Comparison of ENCODE assay signal across 21 cellular contexts in genomic region chr1:165047985-165048384, GRCh38.
DNase-seq lines count a peak whose midpoint lies in the region; ATAC-seq and TF ChIP-seq lines count a peak whose summit lies in the region.
"Had no signal": no experiment of that assay in that cellular context is flagged by ENCODE, and none has a peak within 500 bp of the region (broad histone marks: within the 10 kb centered on the region; RNA-seq: fewer than 3 reads in every experiment).

No MANE protein-coding gene starts in this region.

- no peaks in the 10 kb centered on the region for H3K9me3 Mint-ChIP-seq in GM23338
- peaks cover 6% of the 10 kb centered on the region; the same call in 1 of the 2 replicates for H3K9me3 Mint-ChIP-seq in WTC11
- H3K9me3 Mint-ChIP-seq: H9 had no signal

- peaks cover 8% of the 10 kb centered on the region for H3K27me3 Mint-ChIP-seq in GM23338 (ENCODE audit: insufficient read depth, low read depth, poor library complexity)
- H3K27me3 Mint-ChIP-seq in WTC11 (ENCODE audit: low read depth): no peaks in the 10 kb centered on the region; the same call in 1 of the 2 replicates

- POLR2A ChIA-PET in WTC11 (lab: Charles Lee): no interaction called here

- no peaks in the 10 kb centered on the region for H3F3A ChIP-seq in GM23338 (replicated peaks; ENCODE audit: low read depth)

- H2BK15ac ChIP-seq in neuronal stem cell (ENCODE audit: low read length): no peak overlapping the region

- H3K27me3 ChIP-seq in GM23338 (ENCODE audit: insufficient read depth): no peaks in the 10 kb centered on the region
- no peaks in the 10 kb centered on the region for H3K27me3 ChIP-seq in neuronal stem cell (ENCODE audit: control insufficient read depth in 3 of 3, insufficient read depth in 3 of 3, low read depth in 1 of 3, low read length in 3 of 3)
- H3K27me3 ChIP-seq in HAP-1 (ENCODE audit: low read depth): no peaks in the 10 kb centered on the region
- peaks cover 0 to 3% (median 0%) of the 10 kb centered on the region in 7 donors for H3K27me3 ChIP-seq in heart right ventricle
- H3K27me3 ChIP-seq: BE2C, Peyer's patch had no signal

- H3K4ac ChIP-seq in neuronal stem cell (ENCODE audit: low read length): no peak overlapping the region

- DNase-seq in GM23338 (ENCODE audit: low spot score) (peak; percentile 22), WTC11 (ENCODE audit: low spot score) (no peak), globus pallidus (ENCODE audit: low spot score) (peak; percentile 46), neuronal stem cell (ENCODE audit: low spot score) (no peak), DMS53 treated with DMSO at 0.1 percent for 48 hours (lab: John Stamatoyannopoulos, UW; ENCODE audit: unreplicated experiment) (no peak), HK-2 (ENCODE audit: unreplicated experiment) (no peak), HAP-1 (ENCODE audit: low spot score in 2 of 2) (no peak), heart right ventricle (no peak)
- DNase-seq: BE2C; Caco-2; CD4-positive, CD25-positive, alpha-beta regulatory T cell; H9; Karpas-422; NCI-H1048; NCI-H1436; NCI-H2029; NCI-H2171 treated with DMSO at 0.1 percent for 48 hours; NK-92 treated with Interleukin-12 subunit alpha and Interleukin-12 subunit beta, amount 100 ng/mL, for 24 hours; Peyer's patch had no signal

- no peaks in the 10 kb centered on the region for H3K79me1 ChIP-seq in neuronal stem cell (ENCODE audit: low read depth, low read length)

- no peaks in the 10 kb centered on the region for H3K79me2 ChIP-seq in GM23338 (replicated peaks; ENCODE audit: insufficient read depth)

- TF ChIP-seq CTCF in GM23338 (conservative IDR thresholded peaks at IDR 0.05; ENCODE audit: low read depth in 2 of 2): no peak
- TF ChIP-seq CTCF in WTC11 (IDR thresholded peaks at IDR 0.05): no peak
- TF ChIP-seq CTCF in heart right ventricle (IDR thresholded peaks at IDR 0.05): no peak

- no peak overlapping the region for H3K18ac ChIP-seq in neuronal stem cell (ENCODE audit: low read length)

- no peaks in the 10 kb centered on the region for H3K36me3 ChIP-seq in GM23338 (ENCODE audit: insufficient read depth)
- no peaks in the 10 kb centered on the region for H3K36me3 ChIP-seq in neuronal stem cell (replicated peaks in 1 of 2; ENCODE audit: control insufficient read depth in 2 of 2, insufficient read depth in 2 of 2, low read length in 2 of 2)
- H3K36me3 ChIP-seq in HAP-1 (replicated peaks): no peaks in the 10 kb centered on the region
- H3K36me3 ChIP-seq in heart right ventricle: no peaks in the 10 kb centered on the region
- H3K36me3 ChIP-seq: BE2C, Peyer's patch had no signal

- no peak overlapping the region for H3K27ac ChIP-seq in GM23338 (ENCODE audit: low read depth)
- no peak overlapping the region for H3K27ac ChIP-seq in neuronal stem cell (replicated peaks; ENCODE audit: low read length)
- H3K27ac ChIP-seq in heart right ventricle: no peak overlapping the region
- H3K27ac ChIP-seq: HL-60, Peyer's patch had no signal

- no peak overlapping the region for H4K8ac ChIP-seq in neuronal stem cell (ENCODE audit: low read depth, low read length)

- H2BK120ac ChIP-seq in neuronal stem cell (ENCODE audit: low read depth, low read length): no peak overlapping the region

- H3K27ac Mint-ChIP-seq in GM23338 (no peak overlapping the region), WTC11 (no peak overlapping the region)
- H3K27ac Mint-ChIP-seq: CD4-positive, CD25-positive, alpha-beta regulatory T cell; IgD-negative memory B cell had no signal

- H3K9me3 ChIP-seq in neuronal stem cell (replicated peaks in 1 of 2; ENCODE audit: control insufficient read depth in 2 of 2, insufficient read depth in 1 of 2, low read depth in 1 of 2, low read length in 2 of 2): no peaks in the 10 kb centered on the region
- no peaks in the 10 kb centered on the region for H3K9me3 ChIP-seq in HAP-1
- no peaks in the 10 kb centered on the region for H3K9me3 ChIP-seq in heart right ventricle
- H3K9me3 ChIP-seq: BE2C, Caco-2, Peyer's patch had no signal

- no peak overlapping the region for H4K91ac ChIP-seq in neuronal stem cell (ENCODE audit: low read depth, low read length, poor library complexity)

- peak overlapping the region; percentile 97 for H2AFZ ChIP-seq in GM23338
- H2AFZ ChIP-seq in neuronal stem cell (ENCODE audit: low read length): peak overlapping the region; percentile 90

- H3K4me1 ChIP-seq in GM23338 (ENCODE audit: insufficient read depth) (peaks cover 12% of the 10 kb centered on the region), neuronal stem cell (ENCODE audit: control insufficient read depth in 2 of 2, insufficient read depth in 1 of 2, low read depth in 1 of 2, low read length in 2 of 2) (peaks cover 13 to 15% of the 10 kb centered on the region in 2 donors), HAP-1 (peaks cover 21% of the 10 kb centered on the region), heart right ventricle (no peaks in the 10 kb centered on the region)
- H3K4me1 ChIP-seq: BE2C, Caco-2, Peyer's patch had no signal

- ATAC-seq in GM23338 (peak; percentile 78), WTC11 (peak; percentile 75), heart right ventricle (no peak)

- H3K9ac ChIP-seq in neuronal stem cell (ENCODE audit: low read depth, low read length, poor library complexity): no peak overlapping the region

- H3K4me3 Mint-ChIP-seq in GM23338 (no peak overlapping the region), WTC11 (no peak overlapping the region)
- H3K4me3 Mint-ChIP-seq: CD4-positive, CD25-positive, alpha-beta regulatory T cell; IgD-negative memory B cell had no signal

- H3K4me3 ChIP-seq in GM23338: no peak overlapping the region
- peak overlapping the region in 1 of 2 donors; percentile 21 for H3K4me3 ChIP-seq in neuronal stem cell (ENCODE audit: low read length in 2 of 2)
- H3K4me3 ChIP-seq in HAP-1: no peak overlapping the region
- H3K4me3 ChIP-seq in heart right ventricle: no peak overlapping the region
- H3K4me3 ChIP-seq: Peyer's patch had no signal

- no peak overlapping the region for H3K14ac ChIP-seq in neuronal stem cell (ENCODE audit: low read length)

- CTCF ChIA-PET in WTC11 (lab: Charles Lee): no interaction called here

- WGBS in neuronal stem cell (ENCODE audit: extremely low coverage in 2 of 2, insufficient read length in 2 of 2, insufficient replicate concordance in 1 of 2), 2 donors: no CpG with 5 or more reads among the region's 10 CpGs
- WGBS in heart right ventricle, 2 donors: 42 to 57% methylated on average over 10 of the region's 10 CpGs

- peaks cover 13% of the 10 kb centered on the region; the same call in 1 of the 2 replicates for H3K9me2 ChIP-seq in GM23338 (ENCODE audit: insufficient read depth)

- H3K23ac ChIP-seq in neuronal stem cell (ENCODE audit: low read depth, low read length, poor library complexity): no peak overlapping the region

- H3K4me1 Mint-ChIP-seq in GM23338 (peaks cover 23% of the 10 kb centered on the region), WTC11 (peaks cover 30% of the 10 kb centered on the region)
- H3K4me1 Mint-ChIP-seq: CD4-positive, CD25-positive, alpha-beta regulatory T cell had no signal

- H2BK12ac ChIP-seq in neuronal stem cell (ENCODE audit: low read length): no peak overlapping the region

- no peak overlapping the region for H2AK5ac ChIP-seq in neuronal stem cell (ENCODE audit: low read depth, low read length)

- no peaks in the 10 kb centered on the region for H4K20me1 ChIP-seq in GM23338 (replicated peaks; ENCODE audit: insufficient read depth)

- no peaks in the 10 kb centered on the region for H3K36me3 Mint-ChIP-seq in GM23338 (ENCODE audit: low read depth)
- H3K36me3 Mint-ChIP-seq in WTC11: no peaks in the 10 kb centered on the region
- H3K36me3 Mint-ChIP-seq: CD4-positive, CD25-positive, alpha-beta regulatory T cell; IgD-negative memory B cell had no signal

- H3K4me2 ChIP-seq in GM23338 (peak overlapping the region; percentile 34), neuronal stem cell (ENCODE audit: insufficient read depth, low read length, poor library complexity, severe bottlenecking) (peak overlapping the region; percentile 29)

- in situ Hi-C loops in HAP-1 (cut with MboI; ENCODE audit: low sequenced_read_pairs): no loop called here

- H2BK5ac ChIP-seq in neuronal stem cell (ENCODE audit: low read length): no peak overlapping the region

- intact Hi-C loops in heart right ventricle (cut with DNase I): no loop called here

TF ChIP-seq in GM23338, 12 proteins besides CTCF, POLR2A, EP300 and RAD21 (continues in another document):
- TF ChIP-seq JUNB (IDR thresholded peaks at IDR 0.05; ENCODE audit: unreplicated experiment) (no peak), CREB1 (CRISPR knock-in tag; IDR thresholded peaks at IDR 0.05; ENCODE audit: low read depth) (no peak), ETS1 (IDR thresholded peaks at IDR 0.05) (no peak), EZH2 (IDR thresholded peaks at IDR 0.05; ENCODE audit: low read depth, unreplicated experiment) (no peak), NANOG (IDR thresholded peaks at IDR 0.05; ENCODE audit: borderline replicate concordance) (no peak), ZNF331 (CRISPR knock-in tag; IDR thresholded peaks at IDR 0.05; ENCODE audit: low read depth) (no peak), ZNF114 (CRISPR knock-in tag; IDR thresholded peaks at IDR 0.05) (no peak)

TF ChIP-seq in WTC11, 78 proteins besides CTCF, POLR2A, EP300 and RAD21 (continues in another document):
- TF ChIP-seq JUN (CRISPR knock-in tag; IDR thresholded peaks at IDR 0.05): no peak
- no peak for TF ChIP-seq ATF3 (CRISPR knock-in tag; conservative IDR thresholded peaks at IDR 0.05)
- no peak for TF ChIP-seq ZNF317 (CRISPR knock-in tag; IDR thresholded peaks at IDR 0.05; ENCODE audit: borderline replicate concordance, low read depth)
- TF ChIP-seq AR (CRISPR knock-in tag; IDR thresholded peaks at IDR 0.05): no peak

Comparison
In these comparisons a context has a peak if more than half of its experiments do, and no peak if none do; other contexts are left out.
1. ATAC-seq: peak in GM23338 (single experiment) and WTC11 (single experiment); none in heart right ventricle (0 of 8).
2. DNase-seq: peak in GM23338 (single experiment) and globus pallidus (single experiment); none in WTC11 (single experiment), neuronal stem cell (single experiment), DMS53 treated with DMSO at 0.1 percent for 48 hours (single experiment), HK-2 (single experiment), HAP-1 (0 of 2) and heart right ventricle (0 of 2).